Comparison of ENCODE assay signal across 1 cellular context in genomic region chr3:73401616-73402265, GRCh38.
TF ChIP-seq lines count a peak whose summit lies in the region.

No MANE protein-coding gene starts in this region.

TF ChIP-seq in HepG2, 621 proteins besides CTCF, POLR2A, EP300 and RAD21 (continued from another document):
- TF ChIP-seq AFF4 (CRISPR knock-in tag; IDR thresholded peaks at IDR 0.05) (no peak), ATF3 (CRISPR knock-in tag; IDR thresholded peaks at IDR 0.05) (no peak), ZBTB4 (CRISPR knock-in tag; IDR thresholded peaks at IDR 0.05; ENCODE audit: borderline replicate concordance) (no peak), ZSCAN25 (CRISPR knock-in tag; IDR thresholded peaks at IDR 0.05) (no peak), SMAD9 (CRISPR knock-in tag; IDR thresholded peaks at IDR 0.05) (no peak), HNRNPUL1 (IDR thresholded peaks at IDR 0.05; ENCODE audit: low read depth, low read length) (no peak), ZBTB25 (CRISPR knock-in tag; IDR thresholded peaks at IDR 0.05) (no peak), ZBTB3 (CRISPR knock-in tag; IDR thresholded peaks at IDR 0.05; ENCODE audit: borderline replicate concordance, low read depth) (no peak), NR2C2 (CRISPR knock-in tag; IDR thresholded peaks at IDR 0.05; ENCODE audit: borderline replicate concordance) (no peak), HOXD1 (CRISPR knock-in tag; IDR thresholded peaks at IDR 0.05) (no peak), ZNF274 (CRISPR knock-in tag; IDR thresholded peaks at IDR 0.05) (no peak), ZNF670 (CRISPR knock-in tag; IDR thresholded peaks at IDR 0.05; ENCODE audit: borderline replicate concordance) (no peak)
